10 cellular contexts compared by ENCODE assay signal in the genomic region with DNA sequence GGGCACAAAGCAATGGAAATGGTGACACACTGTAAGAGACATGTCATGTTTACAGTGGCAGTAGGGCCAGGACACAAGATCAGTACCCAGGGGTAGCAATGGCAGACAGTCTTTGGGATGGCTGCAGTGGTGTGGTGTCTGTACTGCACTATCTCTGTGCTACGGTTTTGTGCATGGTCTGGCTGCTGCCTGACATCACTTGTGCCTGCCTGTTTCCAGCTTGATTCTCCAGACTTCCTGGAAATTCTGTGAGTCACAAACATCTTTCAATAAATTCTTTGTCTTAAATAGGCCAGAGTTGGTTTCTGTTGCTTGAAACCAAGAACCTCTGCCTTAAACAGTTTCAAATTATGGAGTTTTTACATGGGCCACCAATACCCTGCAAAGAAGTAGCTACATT.
DNase-seq lines count a peak whose midpoint lies in the region; ATAC-seq and TF ChIP-seq lines count a peak whose summit lies in the region.
"Had no signal": no experiment of that assay in that cellular context is flagged by ENCODE, and none has a peak within 500 bp of the region (broad histone marks: within the 10 kb centered on the region; RNA-seq: fewer than 3 reads in every experiment).

No MANE protein-coding gene starts in this region.

- H3K4me3 Mint-ChIP-seq in activated CD4-positive, alpha-beta memory T cell treated with anti-CD3 and anti-CD28 coated beads for 36 hours = no peak overlapping the region
- no peak overlapping the region for H3K4me3 Mint-ChIP-seq in activated CD4-positive, alpha-beta memory T cell treated with anti-CD3 and anti-CD28 coated beads, Interleukin-2, amount 10 ng/mL, durations not matched to agents 7 days and 5 days

- peak; percentile 19 for DNase-seq in activated CD4-positive, alpha-beta memory T cell treated with anti-CD3 and anti-CD28 coated beads for 36 hours
- no peak for DNase-seq in activated CD4-positive, alpha-beta memory T cell treated with anti-CD3 and anti-CD28 coated beads, Interleukin-2, amount 10 ng/mL, durations not matched to agents 7 days and 5 days
- DNase-seq in astrocyte of the spinal cord (ENCODE audit: low read depth, low spot score) = peak; percentile 72
- DNase-seq in right atrium auricular region (ENCODE audit: low spot score) = no peak
- DNase-seq in cerebellum (ENCODE audit: low spot score) = no peak
- DNase-seq: NCI-H524 treated with DMSO at 0.1 percent for 48 hours had no signal

- no peaks in the 10 kb centered on the region for H3K36me3 ChIP-seq in right atrium auricular region
- no peaks in the 10 kb centered on the region for H3K36me3 ChIP-seq in subcutaneous abdominal adipose tissue (ENCODE audit: control insufficient read depth in 5 of 5, insufficient read depth in 5 of 5, low read length in 5 of 5)
- H3K36me3 ChIP-seq: BLaER1 had no signal

- intact Hi-C loops in activated CD4-positive, alpha-beta memory T cell treated with anti-CD3 and anti-CD28 coated beads for 36 hours (cut with micrococcal nuclease) = no loop called here

- POLR2A ChIA-PET in activated CD4-positive, alpha-beta memory T cell treated with anti-CD3 and anti-CD28 coated beads for 36 hours (lab: Charles Lee) = no interaction called here
- POLR2A ChIA-PET in activated CD4-positive, alpha-beta memory T cell treated with anti-CD3 and anti-CD28 coated beads, Interleukin-2, amount 10 ng/mL, durations not matched to agents 7 days and 5 days (lab: Charles Lee) = no interaction called here

- ATAC-seq in HG03108 (IDR thresholded peaks at IDR 0.05; ENCODE audit: unreplicated experiment) = no peak
- ATAC-seq in GM18870 (IDR thresholded peaks at IDR 0.05; ENCODE audit: unreplicated experiment) = no peak

- H3K27ac ChIP-seq in right atrium auricular region (peak overlapping the region; percentile 50 to 66), subcutaneous abdominal adipose tissue (ENCODE audit: low read depth, low read length) (peak overlapping the region; percentile 62)
- H3K27ac ChIP-seq: BLaER1 had no signal

- H3K4me1 ChIP-seq in right atrium auricular region (peaks cover 0 to 20% of the 10 kb centered on the region in 2 donors), subcutaneous abdominal adipose tissue (ENCODE audit: control insufficient read depth in 5 of 5, insufficient read depth in 5 of 5, low read length in 5 of 5) (peaks cover 3 to 20% (median 6%) of the 10 kb centered on the region in 5 donors)
- H3K4me1 ChIP-seq: BLaER1 had no signal

- H3K9me3 Mint-ChIP-seq in activated CD4-positive, alpha-beta memory T cell treated with anti-CD3 and anti-CD28 coated beads for 36 hours = peaks cover 4% of the 10 kb centered on the region
- H3K9me3 Mint-ChIP-seq in activated CD4-positive, alpha-beta memory T cell treated with anti-CD3 and anti-CD28 coated beads, Interleukin-2, amount 10 ng/mL, durations not matched to agents 7 days and 5 days = peaks cover 3% of the 10 kb centered on the region

- H3K9me3 ChIP-seq in right atrium auricular region (no peaks in the 10 kb centered on the region), subcutaneous abdominal adipose tissue (ENCODE audit: control insufficient read depth in 5 of 5, low read length in 5 of 5) (no peaks in the 10 kb centered on the region)
- H3K9me3 ChIP-seq: BLaER1 had no signal

- peaks cover 27% of the 10 kb centered on the region for H3K4me1 Mint-ChIP-seq in activated CD4-positive, alpha-beta memory T cell treated with anti-CD3 and anti-CD28 coated beads for 36 hours (ENCODE audit: low read depth)
- H3K4me1 Mint-ChIP-seq in activated CD4-positive, alpha-beta memory T cell treated with anti-CD3 and anti-CD28 coated beads, Interleukin-2, amount 10 ng/mL, durations not matched to agents 7 days and 5 days = peaks cover 12% of the 10 kb centered on the region

- no peak overlapping the region for H3K27ac Mint-ChIP-seq in activated CD4-positive, alpha-beta memory T cell treated with anti-CD3 and anti-CD28 coated beads for 36 hours
- no peak overlapping the region for H3K27ac Mint-ChIP-seq in activated CD4-positive, alpha-beta memory T cell treated with anti-CD3 and anti-CD28 coated beads, Interleukin-2, amount 10 ng/mL, durations not matched to agents 7 days and 5 days

- TF ChIP-seq CTCF in astrocyte of the spinal cord (IDR thresholded peaks at IDR 0.05; ENCODE audit: low read depth, low read length) = no peak
- no peak for TF ChIP-seq CTCF in right atrium auricular region (IDR thresholded peaks at IDR 0.05)

- H3K27me3 ChIP-seq in right atrium auricular region (no peaks in the 10 kb centered on the region), subcutaneous abdominal adipose tissue (ENCODE audit: control insufficient read depth in 5 of 5, insufficient read depth in 4 of 5, low read length in 5 of 5) (no peaks in the 10 kb centered on the region)
- H3K27me3 ChIP-seq: BLaER1 had no signal

- H3K4me3 ChIP-seq in astrocyte of the spinal cord (ENCODE audit: low read depth, low read length) = no peak overlapping the region
- no peak overlapping the region for H3K4me3 ChIP-seq in right atrium auricular region
- peak overlapping the region in 2 of 5 donors; percentile 17 to 31 for H3K4me3 ChIP-seq in subcutaneous abdominal adipose tissue (ENCODE audit: low read depth in 1 of 5, low read length in 5 of 5)
- H3K4me3 ChIP-seq: BLaER1 had no signal

- no peaks in the 10 kb centered on the region for H3K27me3 Mint-ChIP-seq in activated CD4-positive, alpha-beta memory T cell treated with anti-CD3 and anti-CD28 coated beads for 36 hours
- no peaks in the 10 kb centered on the region for H3K27me3 Mint-ChIP-seq in activated CD4-positive, alpha-beta memory T cell treated with anti-CD3 and anti-CD28 coated beads, Interleukin-2, amount 10 ng/mL, durations not matched to agents 7 days and 5 days

- no peak overlapping the region for H3K9ac ChIP-seq in subcutaneous abdominal adipose tissue (ENCODE audit: low read length in 5 of 5)
- H3K9ac ChIP-seq: BLaER1 had no signal

- in situ Hi-C loops in astrocyte of the spinal cord (cut with HindIII; ENCODE audit: low sequenced_read_pairs) = no loop called here

- H3K36me3 Mint-ChIP-seq in activated CD4-positive, alpha-beta memory T cell treated with anti-CD3 and anti-CD28 coated beads for 36 hours = peaks cover 9% of the 10 kb centered on the region
- peaks cover 4% of the 10 kb centered on the region for H3K36me3 Mint-ChIP-seq in activated CD4-positive, alpha-beta memory T cell treated with anti-CD3 and anti-CD28 coated beads, Interleukin-2, amount 10 ng/mL, durations not matched to agents 7 days and 5 days (ENCODE audit: low read depth)

- CTCF ChIA-PET in activated CD4-positive, alpha-beta memory T cell treated with anti-CD3 and anti-CD28 coated beads for 36 hours (lab: Charles Lee) = interaction anchor here (1.0 kb wide), 1 partner anchor 104 kb away, joined by 4 read pairs; no protein-coding TSS in a partner anchor
- CTCF ChIA-PET in activated CD4-positive, alpha-beta memory T cell treated with anti-CD3 and anti-CD28 coated beads, Interleukin-2, amount 10 ng/mL, durations not matched to agents 7 days and 5 days (lab: Charles Lee) = no interaction called here

Comparison
In these comparisons a context has a peak if more than half of its experiments do, and no peak if none do; other contexts are left out.
1. DNase-seq: peak in activated CD4-positive, alpha-beta memory T cell treated with anti-CD3 and anti-CD28 coated beads for 36 hours (single experiment) and astrocyte of the spinal cord (single experiment); none in activated CD4-positive, alpha-beta memory T cell treated with anti-CD3 and anti-CD28 coated beads, Interleukin-2, amount 10 ng/mL, durations not matched to agents 7 days and 5 days (single experiment), right atrium auricular region (single experiment) and cerebellum (single experiment).